In genomic region chr2:23505218-23505983, GRCh38 we compare ENCODE assay signal across 18 cellular contexts.
DNase-seq lines count a peak whose midpoint lies in the region; ATAC-seq and TF ChIP-seq lines count a peak whose summit lies in the region.
"Had no signal": no experiment of that assay in that cellular context is flagged by ENCODE, and none has a peak within 500 bp of the region (broad histone marks: within the 10 kb centered on the region; RNA-seq: fewer than 3 reads in every experiment).

No MANE protein-coding gene starts in this region.

- peak in 2 of 3 donors; percentile 31 to 47 for DNase-seq in right cardiac atrium
- no peak for DNase-seq in left cardiac atrium
- peak; percentile 29 for DNase-seq in SK-N-DZ (ENCODE audit: low spot score)
- DNase-seq in fibroblast of pulmonary artery (ENCODE audit: low read depth), result no peak
- DNase-seq in vagina (ENCODE audit: extremely low spot score in 2 of 2), result no peak
- DNase-seq in GM10248 (ENCODE audit: extremely low spot score), result no peak
- DNase-seq: activated CD4-positive, alpha-beta T cell treated with anti-CD3 and anti-CD28 coated beads for 36 hours; activated T-cell treated with anti-CD3 and anti-CD28 coated beads for 4 hours; effector memory CD4-positive, alpha-beta T cell; foreskin melanocyte; mesenchymal stem cell; NCI-H1092 treated with DMSO at 0.1 percent for 48 hours; NCI-H510A treated with DMSO at 0.1 percent for 48 hours; stimulated activated CD4-positive, alpha-beta T cell treated with anti-CD3 and anti-CD28 coated beads, Interleukin-2, amount 100 ng/mL, for 48 hours; thyroid gland had no signal

- H3K9me3 ChIP-seq in right cardiac atrium (ENCODE audit: control insufficient read depth, low read length) (no peaks in the 10 kb centered on the region), vagina (no peaks in the 10 kb centered on the region)
- H3K9me3 ChIP-seq: right lobe of liver, thyroid gland had no signal

- no peaks in the 10 kb centered on the region for H3K27me3 ChIP-seq in right cardiac atrium (ENCODE audit: control insufficient read depth, insufficient read depth)
- no peaks in the 10 kb centered on the region for H3K27me3 ChIP-seq in vagina
- H3K27me3 ChIP-seq: right lobe of liver, thyroid gland had no signal

- H3K4me3 ChIP-seq in right cardiac atrium (ENCODE audit: low read length) (no peak overlapping the region), fibroblast of pulmonary artery (replicated peaks; ENCODE audit: low read depth, low read length) (no peak overlapping the region), vagina (no peak overlapping the region)
- H3K4me3 ChIP-seq: right lobe of liver, thyroid gland had no signal

- ATAC-seq in right cardiac atrium, result no peak
- no peak for ATAC-seq in left cardiac atrium
- no peak for ATAC-seq in HG03159 (IDR thresholded peaks at IDR 0.05; ENCODE audit: unreplicated experiment)
- no peak for ATAC-seq in GM18909 (IDR thresholded peaks at IDR 0.05; ENCODE audit: poor library complexity, unreplicated experiment)
- ATAC-seq: activated CD4-positive, alpha-beta T cell treated with anti-CD3 and anti-CD28 coated beads for 36 hours; right lobe of liver had no signal

- CTCF ChIA-PET in GM10248 (lab: Yijun Ruan, JAX), result interaction anchor here (1.0 to 1.3 kb wide), 2 partner anchors 11 to 14 kb away, joined by 3 to 4 read pairs; no protein-coding TSS in a partner anchor

- POLR2A ChIA-PET in GM10248 (lab: Yijun Ruan, JAX), result no interaction called here

- H3K36me3 ChIP-seq in vagina, result no peaks in the 10 kb centered on the region
- H3K36me3 ChIP-seq: right lobe of liver, thyroid gland had no signal

- peaks cover 12% of the 10 kb centered on the region for H3K4me1 ChIP-seq in right cardiac atrium (ENCODE audit: control insufficient read depth, insufficient read depth, low read length)
- H3K4me1 ChIP-seq in vagina, result peaks cover 35% of the 10 kb centered on the region
- H3K4me1 ChIP-seq: thyroid gland had no signal

- H3K27ac ChIP-seq in right cardiac atrium (ENCODE audit: low read length) (no peak overlapping the region), vagina (peak overlapping the region; percentile 51)
- H3K27ac ChIP-seq: right lobe of liver, thyroid gland had no signal

- no peak for TF ChIP-seq POLR2A in vagina (IDR thresholded peaks at IDR 0.05)

- peak; percentile 16 for TF ChIP-seq CTCF in fibroblast of pulmonary artery (IDR thresholded peaks at IDR 0.05; ENCODE audit: low read length, missing control alignments)
- TF ChIP-seq CTCF in vagina (IDR thresholded peaks at IDR 0.05), result no peak
- TF ChIP-seq CTCF in GM10248 (IDR thresholded peaks at IDR 0.05; ENCODE audit: control extremely low read depth, extremely low read depth, low read depth, missing control alignments), result no peak

- intact Hi-C loops in right cardiac atrium (cut with DNase I) (no loop called here), left cardiac atrium (cut with DNase I) (no loop called here), vagina (cut with DNase I) (no loop called here)

- WGBS in right cardiac atrium, result 91% methylated on average over 9 of the region's 9 CpGs

Comparison
In these comparisons a context has a peak if more than half of its experiments do, and no peak if none do; other contexts are left out.
1. DNase-seq: peak in right cardiac atrium (2 of 3) and SK-N-DZ (single experiment); none in left cardiac atrium (single experiment), fibroblast of pulmonary artery (single experiment), vagina (0 of 2) and GM10248 (single experiment).